In genomic region chr4:158793021-158793420, GRCh38 we compare ENCODE assay signal across 36 cellular contexts. TPM values are rescaled to one million over a fixed set of nuclear protein-coding genes. Genes with fewer than 3 reads are reported as not detected.
DNase-seq lines count a peak whose midpoint lies in the region; ATAC-seq, FAIRE-seq and TF ChIP-seq lines count a peak whose summit lies in the region.
"Had no signal": no experiment of that assay in that cellular context is flagged by ENCODE, and none has a peak within 500 bp of the region (broad histone marks: within the 10 kb centered on the region; RNA-seq: fewer than 3 reads in every experiment).

No MANE protein-coding gene starts in this region.

- no peak overlapping the region for H3K4me2 ChIP-seq in HepG2 (ENCODE audit: low read depth, low read length)

- in situ Hi-C loops in HepG2 (cut with HindIII; ENCODE audit: extremely low pct_ligation_motif_present, low pct_unique_long_range_greater_than_20kb) = no loop called here

- no peak for TF ChIP-seq POLR2A in HepG2 (IDR thresholded peaks at IDR 0.05; ENCODE audit: insufficient read depth in 1 of 2, low read depth in 2 of 2, low read length in 2 of 2)
- no peak for TF ChIP-seq POLR2A in right lobe of liver (IDR thresholded peaks at IDR 0.05)

- H3K27ac ChIP-seq in HepG2 (ENCODE audit: extremely low read length, insufficient read depth, low read length) = no peak overlapping the region
- H3K27ac ChIP-seq in right lobe of liver = no peak overlapping the region
- peak overlapping the region; percentile 17 for H3K27ac ChIP-seq in angular gyrus (ENCODE audit: low read depth, low read length)
- H3K27ac ChIP-seq in aorta (ENCODE audit: low read depth in 1 of 2, low read length in 2 of 2) = no peak overlapping the region
- H3K27ac ChIP-seq: ascending aorta, esophagus muscularis mucosa, Peyer's patch, spleen, thoracic aorta, vagina had no signal

- H2AFZ ChIP-seq in HepG2 (ENCODE audit: low read length) = no peak overlapping the region

- no peak overlapping the region for H3K9ac ChIP-seq in HepG2 (ENCODE audit: insufficient read depth, low read depth, low read length)

- ATAC-seq in HepG2 (peak; percentile 44), right lobe of liver (no peak), left colon (peak; percentile 37), aorta (ENCODE audit: low FRiP score) (no peak), HG03354 (IDR thresholded peaks at IDR 0.05; ENCODE audit: poor library complexity, severe bottlenecking, unreplicated experiment) (no peak)
- ATAC-seq: heart left ventricle, right cardiac atrium, WTC11 had no signal

- POLR2A ChIA-PET in HepG2 (lab: Yijun Ruan, JAX) = interaction anchor here (1.2 kb wide), 1 partner anchor 24 kb away, joined by 3 read pairs; the partner anchor contains the start of gene FNIP2

- no TSS peak for BruUV-seq in HepG2 (replicated peaks; lab: Mats Ljungman, UMichigan)

- H4K20me1 ChIP-seq in HepG2 (ENCODE audit: insufficient read depth, low read length) = no peaks in the 10 kb centered on the region; the same call in none of the 2 replicates

- peaks cover 72% of the 10 kb centered on the region for H3K79me2 ChIP-seq in HepG2 (ENCODE audit: insufficient read depth, low read length)

- no peak for DNase-seq in HepG2 (ENCODE audit: low spot score)
- no peak for DNase-seq in right lobe of liver
- no peak for DNase-seq in left colon
- no peak for DNase-seq in aorta
- no peak for DNase-seq in GM19238 (ENCODE audit: insufficient read length, low spot score)
- DNase-seq in NCI-H82 treated with DMSO at 0.1 percent for 48 hours (lab: John Stamatoyannopoulos, UW; ENCODE audit: unreplicated experiment) = no peak
- DNase-seq: activated CD4-positive, alpha-beta T cell treated with anti-CD3 and anti-CD28 coated beads, Interleukin-2, amount 10 ng/mL, durations not matched to agents 24 days and 14 days; activated CD8-positive, alpha-beta memory T cell treated with anti-CD3 and anti-CD28 coated beads for 24 hours; activated effector memory CD4-positive, alpha-beta T cell treated with Interleukin-2 at 50 U/mL for 16 hours; activated naive CD8-positive, alpha-beta T cell treated with anti-CD3 and anti-CD28 coated beads for 36 hours; activated T-cell treated with anti-CD3 and anti-CD28 coated beads for 4 hours; CD4-positive, alpha-beta memory T cell; dermis blood vessel endothelial cell; DND-41; endodermal cell; foreskin fibroblast; heart left ventricle; KBM-7; MM.1S; NCI-H1105 treated with DMSO at 0.1 percent for 48 hours; NCI-H2029; Peyer's patch; right cardiac atrium; spleen; stimulated activated CD4-positive, alpha-beta T cell treated with anti-CD3 and anti-CD28 coated beads, Interleukin-2, amount 100 ng/mL, for 24 hours; stimulated activated CD8-positive, alpha-beta memory T cell treated with anti-CD3 and anti-CD28 coated beads, Interleukin-4, amount 100 ng/mL, for 48 hours; SW 1271; T-helper 9 cell had no signal

- intact Hi-C loops in HepG2 (cut with micrococcal nuclease; ENCODE audit: unreplicated experiment) = no loop called here
- intact Hi-C loops in right lobe of liver (cut with DNase I) = no loop called here
- intact Hi-C loops in left colon (cut with DNase I, micrococcal nuclease) = no loop called here
- intact Hi-C loops in aorta (cut with DNase I) = no loop called here

- CTCF ChIA-PET in HepG2 (lab: Yijun Ruan, JAX; ENCODE audit: low intra/inter-chr PET ratio, low total read pairs) = no interaction called here

- H3K4me3 ChIP-seq in HepG2 (replicated peaks in 1 of 3; ENCODE audit: insufficient read depth in 1 of 3, low read depth in 2 of 3, low read length in 3 of 3) (no peak overlapping the region), right lobe of liver (no peak overlapping the region), aorta (ENCODE audit: low read length in 2 of 2) (no peak overlapping the region)
- H3K4me3 ChIP-seq: ascending aorta, esophagus muscularis mucosa, heart left ventricle, Peyer's patch, spleen, thoracic aorta, vagina had no signal

- 88% methylated on average over 1 of the region's 1 CpG for whole genome bisulfite sequencing in HepG2 (ENCODE audit: low lambda C conversion rate)
- 100% methylated on average over 1 of the region's 1 CpG for WGBS in right lobe of liver (ENCODE audit: insufficient coverage, low coverage, low lambda C conversion rate, missing lambda C conversion rate)
- 31 to 39% methylated on average over 1 of the region's 1 CpG for WGBS in aorta, 2 donors

- H3K27me3 ChIP-seq in HepG2 (ENCODE audit: control insufficient read depth in 1 of 2, insufficient read depth in 2 of 2, low read length in 2 of 2) = no peaks in the 10 kb centered on the region
- no peaks in the 10 kb centered on the region for H3K27me3 ChIP-seq in right lobe of liver
- H3K27me3 ChIP-seq in aorta (ENCODE audit: control insufficient read depth in 1 of 2, insufficient read depth in 2 of 2, low read length in 1 of 2) = no peaks in the 10 kb centered on the region
- H3K27me3 ChIP-seq: ascending aorta, esophagus muscularis mucosa, heart left ventricle, Peyer's patch, vagina had no signal

- TF ChIP-seq EP300 in HepG2 (IDR thresholded peaks at IDR 0.05; ENCODE audit: low read depth in 2 of 2, low read length in 2 of 2) = no peak
- TF ChIP-seq EP300 in HepG2 (CRISPR knock-in tag; IDR thresholded peaks at IDR 0.05; ENCODE audit: borderline replicate concordance) = no peak

- no peak for FAIRE-seq in HepG2 (lab: Jason Lieb, UNC)
- FAIRE-seq: D721Med had no signal

- H3K4me1 ChIP-seq in HepG2 (ENCODE audit: insufficient read depth, low read length) (peaks cover 51% of the 10 kb centered on the region), right lobe of liver (peaks cover 2 to 43% (median 16%) of the 10 kb centered on the region in 4 donors), aorta (ENCODE audit: control insufficient read depth in 1 of 2, insufficient read depth in 2 of 2, low read length in 2 of 2) (peaks cover 3 to 8% of the 10 kb centered on the region in 2 donors)

- TF ChIP-seq RAD21 in HepG2 (CRISPR knock-in tag; IDR thresholded peaks at IDR 0.05) = no peak

- H3K9me3 ChIP-seq in HepG2 (ENCODE audit: low read length) = no peaks in the 10 kb centered on the region
- H3K9me3 ChIP-seq in right lobe of liver = no peaks in the 10 kb centered on the region
- H3K9me3 ChIP-seq in aorta (ENCODE audit: control insufficient read depth, low read length) = no peaks in the 10 kb centered on the region
- H3K9me3 ChIP-seq: ascending aorta, esophagus muscularis mucosa, heart left ventricle, Peyer's patch, spleen, thoracic aorta, vagina had no signal

- H3K36me3 ChIP-seq in HepG2 (replicated peaks in 1 of 2; ENCODE audit: control insufficient read depth in 1 of 2, insufficient read depth in 2 of 2, low read length in 2 of 2) (0 out of 5 replicates have a peak, but pooled peaks cover 0 to 4% of the 10 kb centered on the region in 2 experiments), right lobe of liver (no peaks in the 10 kb centered on the region), aorta (ENCODE audit: control insufficient read depth in 1 of 2, insufficient read depth in 2 of 2, low read length in 1 of 2) (no peaks in the 10 kb centered on the region)
- H3K36me3 ChIP-seq: ascending aorta, esophagus muscularis mucosa, heart left ventricle, Peyer's patch, spleen, thoracic aorta, vagina had no signal

- TF ChIP-seq CTCF in HepG2 (CRISPR knock-in tag; IDR thresholded peaks at IDR 0.05) (no peak), right lobe of liver (IDR thresholded peaks at IDR 0.05) (no peak)

RNA-seq across cellular contexts. Expression of gene FNIP2, which starts 24.2 kb away (rescaled TPM):
- total RNA-seq in HepG2 (2016; rRNA removed; fragmentation: Illumina TruSeq; extraction: Trizol) (15.5 and 21.8 TPM in 2 replicates), right lobe of liver (10 to 100 TPM; 34.2 to 67.4 (median 37.8) TPM), left colon (10 to 100 TPM; 69.0 TPM), aorta (10 to 100 TPM; 71.0 to 97.8 TPM)
- 3.0 and 4.9 TPM in 2 replicates for total RNA-seq in HepG2 (2016; cell fraction: cytosol; rRNA removed; fragmentation: Illumina TruSeq; extraction: Trizol; ENCODE audit: low read depth)
- 14.7 and 18.4 TPM in 2 replicates for total RNA-seq in HepG2 (2016; cell fraction: insoluble cytoplasmic fraction; rRNA removed; fragmentation: Illumina TruSeq; extraction: Trizol)
- total RNA-seq in HepG2 (2016; cell fraction: membrane; rRNA removed; fragmentation: Illumina TruSeq; extraction: Trizol) = 10.4 and 11.2 TPM in 2 replicates
- total RNA-seq in HepG2 (2016; cell fraction: nucleus; rRNA removed; fragmentation: Illumina TruSeq; extraction: Trizol) = 22.6 and 22.8 TPM in 2 replicates
- polyA plus RNA-seq in HepG2 (2011; rRNA removed) (21.0 and 24.0 TPM in 2 replicates), aorta (10 to 100 TPM; 17.3 TPM)
- polyA plus RNA-seq in HepG2 (2011; cell fraction: cytosol; rRNA removed) = 15.3 and 25.0 TPM in 2 replicates
- 13.4 and 17.1 TPM in 2 replicates for polyA plus RNA-seq in HepG2 (2011; cell fraction: nucleus; rRNA removed)
- polyA plus RNA-seq in HepG2 (2012) = 38.7 and 42.8 TPM in 2 replicates
- 0.37 and 0.41 TPM in 2 replicates for polyA plus RNA-seq in HepG2 (2016; cell fraction: cytosol; fragmentation: Illumina TruSeq; extraction: Trizol; ENCODE audit: low read depth)
- 12.9 and 13.3 TPM in 2 replicates for polyA plus RNA-seq in HepG2 (2016; cell fraction: insoluble cytoplasmic fraction; fragmentation: Illumina TruSeq; extraction: Trizol; ENCODE audit: low read depth)
- polyA plus RNA-seq in HepG2 (2016; cell fraction: membrane; fragmentation: Illumina TruSeq; extraction: Trizol; ENCODE audit: low read depth) = 2.1 TPM in 2 replicates
- 11.3 and 12.9 TPM in 2 replicates for polyA plus RNA-seq in HepG2 (2016; cell fraction: nucleus; fragmentation: Illumina TruSeq; extraction: Trizol; ENCODE audit: insufficient read depth, low read depth)
- 1.8 and 45.2 TPM in 2 replicates for polyA minus RNA-seq in HepG2 (2011; rRNA and poly(A)+ RNA removed; ENCODE audit: low replicate concordance)
- polyA minus RNA-seq in HepG2 (2011; cell fraction: cytosol; rRNA and poly(A)+ RNA removed) = 33.4 and 50.0 TPM in 2 replicates
- polyA minus RNA-seq in HepG2 (2011; cell fraction: nucleus; rRNA and poly(A)+ RNA removed) = 74.3 and 82.9 TPM in 2 replicates

Comparison
In these comparisons a context has a peak if more than half of its experiments do, and no peak if none do; other contexts are left out.
1. ATAC-seq: peak in HepG2 (single experiment) and left colon (single experiment); none in right lobe of liver (0 of 4), aorta (single experiment) and HG03354 (single experiment).